ENCODE assay signal across 2 cellular contexts in genomic region chr10:77959384-77959783, GRCh38.
TF ChIP-seq lines count a peak whose summit lies in the region.

No MANE protein-coding gene starts in this region.

TF ChIP-seq in IMR-90, 13 proteins besides CTCF, POLR2A, EP300 and RAD21:
- TF ChIP-seq CHD1 (IDR thresholded peaks at IDR 0.05; ENCODE audit: low read depth, low read length) (no peak), MAZ (IDR thresholded peaks at IDR 0.05; ENCODE audit: borderline replicate concordance, low read depth, low read length) (no peak), USF2 (IDR thresholded peaks at IDR 0.05; ENCODE audit: low read depth, low read length) (no peak), FOS (IDR thresholded peaks at IDR 0.05; ENCODE audit: low read depth, low read length) (no peak), RCOR1 (IDR thresholded peaks at IDR 0.05; ENCODE audit: insufficient replicate concordance, low read length) (no peak), MAFK (IDR thresholded peaks at IDR 0.05; ENCODE audit: low read depth, low read length) (no peak)

TF ChIP-seq in HEK293T, 16 proteins besides CTCF, POLR2A, EP300 and RAD21:
- TF ChIP-seq SP1 (IDR thresholded peaks at IDR 0.05): no peak
- TF ChIP-seq SUZ12 (IDR thresholded peaks at IDR 0.05): no peak
- no peak for TF ChIP-seq BHLHE40 (IDR thresholded peaks at IDR 0.05; ENCODE audit: borderline replicate concordance)
- no peak for TF ChIP-seq ZNF384 (IDR thresholded peaks at IDR 0.05)
- no peak for TF ChIP-seq ELF4 (IDR thresholded peaks at IDR 0.05)
- TF ChIP-seq FOXA1 (IDR thresholded peaks at IDR 0.05): no peak
- no peak for TF ChIP-seq NFRKB (IDR thresholded peaks at IDR 0.05)
- TF ChIP-seq TARDBP (IDR thresholded peaks at IDR 0.05): no peak
- TF ChIP-seq FOXK2 (IDR thresholded peaks at IDR 0.05): no peak
- TF ChIP-seq, protein P1, sequence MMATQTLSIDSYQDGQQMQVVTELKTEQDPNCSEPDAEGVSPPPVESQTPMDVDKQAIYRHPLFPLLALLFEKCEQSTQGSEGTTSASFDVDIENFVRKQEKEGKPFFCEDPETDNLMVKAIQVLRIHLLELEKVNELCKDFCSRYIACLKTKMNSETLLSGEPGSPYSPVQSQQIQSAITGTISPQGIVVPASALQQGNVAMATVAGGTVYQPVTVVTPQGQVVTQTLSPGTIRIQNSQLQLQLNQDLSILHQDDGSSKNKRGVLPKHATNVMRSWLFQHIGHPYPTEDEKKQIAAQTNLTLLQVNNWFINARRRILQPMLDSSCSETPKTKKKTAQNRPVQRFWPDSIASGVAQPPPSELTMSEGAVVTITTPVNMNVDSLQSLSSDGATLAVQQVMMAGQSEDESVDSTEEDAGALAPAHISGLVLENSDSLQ (IDR thresholded peaks at IDR 0.05): no peak
- no peak for TF ChIP-seq L3MBTL2 (conservative IDR thresholded peaks at IDR 0.05)
- TF ChIP-seq CTBP1 (IDR thresholded peaks at IDR 0.05; ENCODE audit: borderline replicate concordance): no peak
